6 cellular contexts compared by ENCODE assay signal in the genomic region with DNA sequence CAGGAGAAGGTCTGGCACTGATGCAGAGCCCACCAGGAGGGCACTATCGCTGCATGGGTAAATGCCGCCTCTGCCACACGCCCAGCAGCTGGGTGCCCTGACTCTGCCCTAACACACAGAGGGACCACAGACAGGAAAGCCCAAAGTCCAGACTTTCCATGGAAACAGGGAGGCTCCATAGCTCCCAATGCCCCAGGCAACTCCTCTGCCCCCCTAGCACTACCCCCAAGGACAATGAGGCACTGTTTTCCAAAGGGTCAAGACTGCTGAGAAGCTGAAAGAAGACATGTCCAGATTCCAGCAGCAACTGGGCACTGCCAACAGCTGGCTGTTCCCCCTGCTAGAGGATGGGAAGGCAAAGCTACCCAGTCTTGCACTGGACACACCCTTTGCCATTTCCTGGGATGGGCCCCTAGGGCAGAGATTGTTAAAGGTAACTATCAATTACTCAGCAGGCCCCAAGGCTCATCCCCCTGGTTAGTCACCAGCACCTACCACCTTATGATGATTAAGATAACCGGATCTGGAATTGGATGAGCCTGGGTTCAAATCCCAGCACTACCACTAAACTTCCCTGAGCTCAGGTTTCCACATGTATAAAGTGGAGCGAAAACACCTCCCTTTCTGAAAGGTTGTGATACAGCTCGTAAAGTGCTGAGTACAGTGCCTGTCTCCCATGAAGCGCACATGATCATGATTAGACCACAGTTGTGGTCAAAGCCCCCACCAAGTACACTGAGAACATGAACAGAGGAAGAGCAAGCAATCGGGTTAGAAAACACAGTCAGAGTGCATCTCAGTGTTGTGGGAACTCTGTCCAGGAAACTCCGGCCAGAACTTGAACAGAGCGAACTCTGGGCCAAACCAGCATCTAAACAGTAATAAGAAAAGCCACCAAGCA. TPM values are rescaled to one million over a fixed set of nuclear protein-coding genes. Genes with fewer than 3 reads are reported as not detected.
DNase-seq lines count a peak whose midpoint lies in the region; ATAC-seq and TF ChIP-seq lines count a peak whose summit lies in the region.

No MANE protein-coding gene starts in this region.

- no peaks in the 10 kb centered on the region for H3K9me3 ChIP-seq in esophagus muscularis mucosa

- DNase-seq in RPMI7951 (ENCODE audit: low read depth), result peak; percentile 84
- no peak for DNase-seq in esophagus muscularis mucosa (ENCODE audit: extremely low spot score)
- DNase-seq in stimulated activated naive CD8-positive, alpha-beta T cell treated with anti-CD3 and anti-CD28 coated beads, Interleukin-15, Interleukin-2, amounts not matched to agents 100 U/mL and 50 U/mL, for 24 hours, result peak; percentile 33
- DNase-seq in OCI-M2 (lab: John Stamatoyannopoulos, UW; ENCODE audit: unreplicated experiment), result no peak

- H3K36me3 ChIP-seq in esophagus muscularis mucosa, result peaks cover 0 to 10% (median 0%) of the 10 kb centered on the region in 4 donors

- H3K4me3 ChIP-seq in esophagus muscularis mucosa, result peak overlapping the region; percentile 84 to 100 (median 99)

- intact Hi-C loops in esophagus muscularis mucosa (cut with DNase I), result no loop called here

- no peak for TF ChIP-seq EP300 in esophagus muscularis mucosa (IDR thresholded peaks at IDR 0.05)

- peaks cover 72 to 85% (median 81%) of the 10 kb centered on the region in 4 donors for H3K4me1 ChIP-seq in esophagus muscularis mucosa

- TF ChIP-seq POLR2A in esophagus muscularis mucosa (IDR thresholded peaks at IDR 0.05; ENCODE audit: low read depth), result no peak

- no peaks in the 10 kb centered on the region for H3K27me3 ChIP-seq in esophagus muscularis mucosa

- ATAC-seq in stimulated activated naive CD8-positive, alpha-beta T cell treated with anti-CD3 and anti-CD28 coated beads, Interleukin-15, Interleukin-2, amounts not matched to agents 100 U/mL and 50 U/mL, for 24 hours, result peak; percentile 60
- ATAC-seq in HG03025 (IDR thresholded peaks at IDR 0.05; ENCODE audit: low FRiP score, unreplicated experiment) (no peak), HG02571 (IDR thresholded peaks at IDR 0.05; ENCODE audit: unreplicated experiment) (no peak)

- 55% methylated on average over 8 of the region's 10 CpGs for WGBS in esophagus muscularis mucosa

- TF ChIP-seq CTCF in esophagus muscularis mucosa (IDR thresholded peaks at IDR 0.05), result no peak

- H3K27ac ChIP-seq in esophagus muscularis mucosa (replicated peaks in 1 of 4), result peak overlapping the region; percentile 96 to 98 (median 96)

RNA-seq across cellular contexts. Expression of a gene that starts 3.3 kb away (rescaled TPM):
- total RNA-seq in RPMI7951 (2014; rRNA removed; shearing (Covaris generic)), result 51.0 and 57.9 TPM in 2 replicates
- 10 to 100 TPM; 51.9 to 89.4 (median 71.9) TPM for total RNA-seq in esophagus muscularis mucosa

RNA-seq across cellular contexts. Expression of a gene that starts 29.5 kb away (rescaled TPM):
- total RNA-seq in RPMI7951 (2014; rRNA removed; shearing (Covaris generic)), result under 0.01 TPM in 2 replicates
- total RNA-seq in esophagus muscularis mucosa, result under 1 TPM in 2 of 4 donors, not detected in 2; under 0.01 TPM

RNA-seq across cellular contexts. Expression of a gene that starts 30.8 kb away (rescaled TPM):
- total RNA-seq in RPMI7951 (2014; rRNA removed; shearing (Covaris generic)), result under 0.01 TPM in 2 replicates
- total RNA-seq in esophagus muscularis mucosa, result under 1 TPM in 2 of 4 donors, not detected in 2; under 0.01 TPM

RNA-seq across cellular contexts. Expression of a gene that starts 39.9 kb away (rescaled TPM):
- total RNA-seq in RPMI7951 (2014; rRNA removed; shearing (Covaris generic)), result 1.9 and 2.2 TPM in 2 replicates
- 1 to 10 TPM in 3 of 4 donors, under 1 TPM in 1; 0.66 to 2.3 (median 2.1) TPM for total RNA-seq in esophagus muscularis mucosa

Comparison
In these comparisons a context has a peak if more than half of its experiments do, and no peak if none do; other contexts are left out.
1. DNase-seq: peak in RPMI7951 (single experiment) and stimulated activated naive CD8-positive, alpha-beta T cell treated with anti-CD3 and anti-CD28 coated beads, Interleukin-15, Interleukin-2, amounts not matched to agents 100 U/mL and 50 U/mL, for 24 hours (single experiment); none in esophagus muscularis mucosa (single experiment) and OCI-M2 (single experiment).